ENCODE assay signal across 9 cellular contexts in genomic region chr3:111594205-111594604, GRCh38. TPM values are rescaled to one million over a fixed set of nuclear protein-coding genes. Genes with fewer than 3 reads are reported as not detected.
DNase-seq lines count a peak whose midpoint lies in the region; ATAC-seq and TF ChIP-seq lines count a peak whose summit lies in the region.
"Had no signal": no experiment of that assay in that cellular context is flagged by ENCODE, and none has a peak within 500 bp of the region (broad histone marks: within the 10 kb centered on the region; RNA-seq: fewer than 3 reads in every experiment).

No MANE protein-coding gene starts in this region.

- DNase-seq in SK-N-SH = no peak
- no peak for DNase-seq in memory B cell (ENCODE audit: low spot score in 2 of 2)
- no peak for DNase-seq in hepatocyte (ENCODE audit: low spot score)
- DNase-seq in NCI-H1436 treated with DMSO at 0.1 percent for 48 hours (lab: John Stamatoyannopoulos, UW) = no peak
- DNase-seq in NCI-H1436 (lab: John Stamatoyannopoulos, UW) = no peak
- no peak for DNase-seq in stimulated activated CD4-positive, alpha-beta T cell treated with anti-CD3 and anti-CD28 coated beads, Interleukin-15, amount 100 ng/mL, for 24 hours

- H3K4me2 ChIP-seq in SK-N-SH = peak overlapping the region; percentile 32
- H3K4me2 ChIP-seq in hepatocyte = no peak overlapping the region

- POLR2A ChIA-PET in SK-N-SH (lab: Yijun Ruan, JAX) = no interaction called here

- H3K9me3 ChIP-seq in SK-N-SH = no peaks in the 10 kb centered on the region
- no peaks in the 10 kb centered on the region for H3K9me3 ChIP-seq in hepatocyte (ENCODE audit: low read depth)

- H3F3A ChIP-seq in SK-N-SH (replicated peaks; ENCODE audit: insufficient read depth) = peaks cover 27% of the 10 kb centered on the region

- peak overlapping the region; percentile 14; the same call in 1 of the 2 replicates for H3K9ac ChIP-seq in SK-N-SH

- H2AFZ ChIP-seq in SK-N-SH (ENCODE audit: low read depth) = no peak overlapping the region
- no peak overlapping the region for H2AFZ ChIP-seq in hepatocyte

- no peaks in the 10 kb centered on the region for H3K27me3 ChIP-seq in SK-N-SH (ENCODE audit: insufficient read depth)
- no peaks in the 10 kb centered on the region for H3K27me3 ChIP-seq in hepatocyte

- TF ChIP-seq CTCF in SK-N-SH (IDR thresholded peaks at IDR 0.05) = no peak
- TF ChIP-seq CTCF in hepatocyte (IDR thresholded peaks at IDR 0.05; ENCODE audit: poor library complexity) = no peak

- H3K79me2 ChIP-seq in SK-N-SH (ENCODE audit: insufficient read depth) = no peaks in the 10 kb centered on the region
- no peaks in the 10 kb centered on the region for H3K79me2 ChIP-seq in hepatocyte

- H3K4me3 ChIP-seq in SK-N-SH (ENCODE audit: low read depth in 2 of 2, low read length in 1 of 2) = no peak overlapping the region
- H3K4me3 ChIP-seq in hepatocyte = no peak overlapping the region

- H3K36me3 Mint-ChIP-seq in memory B cell = no peaks in the 10 kb centered on the region

- peak overlapping the region; percentile 86 for H3K27ac Mint-ChIP-seq in memory B cell

- H3K27ac ChIP-seq in SK-N-SH (ENCODE audit: low read depth in 2 of 2, low read length in 1 of 2) (peak overlapping the region in 1 of 2 experiments; percentile 68; a peak in 3 of 4 replicates), hepatocyte (no peak overlapping the region)

- no peaks in the 10 kb centered on the region for H4K20me1 ChIP-seq in SK-N-SH (ENCODE audit: insufficient read depth)
- H4K20me1 ChIP-seq in hepatocyte (ENCODE audit: insufficient read depth, poor library complexity, severe bottlenecking) = no peaks in the 10 kb centered on the region

- CTCF ChIA-PET in SK-N-SH (lab: Yijun Ruan, JAX) = no interaction called here

- peaks cover 5% of the 10 kb centered on the region for H3K27me3 Mint-ChIP-seq in memory B cell

- H3K4me1 Mint-ChIP-seq in memory B cell = peaks cover 24% of the 10 kb centered on the region

- WGBS in SK-N-SH (ENCODE audit: low lambda C conversion rate) = 56% methylated on average over 2 of the region's 2 CpGs
- 85% methylated on average over 2 of the region's 2 CpGs for WGBS in hepatocyte (ENCODE audit: low lambda C conversion rate, missing lambda C conversion rate)

- no peaks in the 10 kb centered on the region for H3K9me3 Mint-ChIP-seq in memory B cell

- no peaks in the 10 kb centered on the region for H3K9me2 ChIP-seq in SK-N-SH
- no peaks in the 10 kb centered on the region for H3K9me2 ChIP-seq in hepatocyte (replicated peaks; ENCODE audit: insufficient read depth)

- no peak for TF ChIP-seq RAD21 in SK-N-SH (IDR thresholded peaks at IDR 0.05; ENCODE audit: low read length)

- H3K4me3 Mint-ChIP-seq in memory B cell = peak overlapping the region; percentile 67

- peaks cover 2 to 57% of the 10 kb centered on the region in 2 experiments; a peak in 3 of 4 replicates for H3K4me1 ChIP-seq in SK-N-SH (ENCODE audit: control insufficient read depth in 1 of 2, insufficient read depth in 2 of 2, low read depth in 1 of 2, low read length in 1 of 2)
- no peaks in the 10 kb centered on the region for H3K4me1 ChIP-seq in hepatocyte (ENCODE audit: insufficient read depth)

- no peaks in the 10 kb centered on the region for H3K36me3 ChIP-seq in SK-N-SH (replicated peaks in 1 of 2; ENCODE audit: control insufficient read depth in 1 of 2, insufficient read depth in 2 of 2, low read length in 1 of 2)
- H3K36me3 ChIP-seq in hepatocyte (replicated peaks; ENCODE audit: insufficient read depth, low read depth) = no peaks in the 10 kb centered on the region

- ATAC-seq in GM18508 (IDR thresholded peaks at IDR 0.05; ENCODE audit: insufficient read depth, unreplicated experiment) = peak; percentile 76
- peak; percentile 92 for ATAC-seq in HG02610 (IDR thresholded peaks at IDR 0.05; ENCODE audit: unreplicated experiment)
- no peak for ATAC-seq in memory B cell (ENCODE audit: low read depth)

- TF ChIP-seq EP300 in SK-N-SH (IDR thresholded peaks at IDR 0.05; ENCODE audit: borderline replicate concordance in 1 of 2, low read depth in 1 of 2, low read length in 1 of 2) = peak in 1 of 2 experiments; percentile 86; a peak in 2 of 4 replicates

TF ChIP-seq in SK-N-SH, 30 proteins besides CTCF, POLR2A, EP300 and RAD21:
- TF ChIP-seq CHD2 (IDR thresholded peaks at IDR 0.05; ENCODE audit: low read length, partially characterized antibody) (no peak), POLR2AphosphoS5 (IDR thresholded peaks at IDR 0.05; ENCODE audit: low read depth, low read length) (peak; percentile 43; the same call in 1 of the 2 replicates), FOXJ3 (CRISPR knock-in tag; IDR thresholded peaks at IDR 0.05) (no peak), FOSL2 (IDR thresholded peaks at IDR 0.05; ENCODE audit: borderline replicate concordance, low read depth) (peak; percentile 89), TEAD4 (IDR thresholded peaks at IDR 0.05; ENCODE audit: borderline replicate concordance, insufficient read depth) (peak; percentile 75; the same call in 1 of the 2 replicates), NFIC (IDR thresholded peaks at IDR 0.05; ENCODE audit: borderline replicate concordance) (peak; percentile 71), PBX3 (IDR thresholded peaks at IDR 0.05) (peak; percentile 63), MXI1 (IDR thresholded peaks at IDR 0.05; ENCODE audit: low read depth, low read length) (no peak), TCF12 (IDR thresholded peaks at IDR 0.05) (peak; percentile 89), RCOR1 (IDR thresholded peaks at IDR 0.05; ENCODE audit: low read length) (no peak), USF1 (IDR thresholded peaks at IDR 0.05; ENCODE audit: borderline replicate concordance, low read depth) (no peak), JUND (IDR thresholded peaks at IDR 0.05) (peak; percentile 74), MAX (IDR thresholded peaks at IDR 0.05; ENCODE audit: low read depth) (peak; percentile 58; the same call in 1 of the 2 replicates)

RNA-seq across cellular contexts. Expression of gene ZBED2, which starts 0.9 kb away (rescaled TPM):
- polyA plus RNA-seq in SK-N-SH (2012; rRNA removed) (0.76 and 1.3 TPM in 2 replicates), hepatocyte (0.66 and 1.5 TPM in 2 replicates)
- 1.3 and 1.4 TPM in 2 replicates for polyA plus RNA-seq in SK-N-SH (2012; cell fraction: cytosol; rRNA removed)
- polyA plus RNA-seq in SK-N-SH (2012; cell fraction: nucleus; rRNA removed) = 0.47 and 0.83 TPM in 2 replicates
- total RNA-seq in hepatocyte = 0.32 and 0.50 TPM in 2 replicates
- polyA plus RNA-seq: neural cell had no signal

RNA-seq across cellular contexts. Expression of gene CD96, which starts 52.2 kb away (rescaled TPM):
- polyA plus RNA-seq in SK-N-SH (2012; rRNA removed) = 0.02 and 0.06 TPM in 2 replicates
- 0.03 and 0.05 TPM in 2 replicates for polyA plus RNA-seq in SK-N-SH (2012; cell fraction: cytosol; rRNA removed)
- 0.01 TPM in 1 of 2 replicates, not detected in the other for polyA plus RNA-seq in SK-N-SH (2012; cell fraction: nucleus; rRNA removed)
- total RNA-seq in hepatocyte = 0.28 and 0.60 TPM in 2 replicates
- 0.36 and 2.0 TPM in 2 replicates for polyA plus RNA-seq in hepatocyte
- polyA plus RNA-seq: neural cell had no signal
